Comparison of ENCODE assay signal across 8 cellular contexts in genomic region chr19:11356074-11356397, GRCh38. TPM values are rescaled to one million over a fixed set of nuclear protein-coding genes. Genes with fewer than 3 reads are reported as not detected.
DNase-seq lines count a peak whose midpoint lies in the region; ATAC-seq and TF ChIP-seq lines count a peak whose summit lies in the region.

No MANE protein-coding gene starts in this region.

- no peaks in the 10 kb centered on the region for H3K9me3 ChIP-seq in colonic mucosa

- no peak for DNase-seq in Jurkat, Clone E6-1 (ENCODE audit: low read depth, low spot score)
- DNase-seq in colonic mucosa (no peak), AG08395 (ENCODE audit: low spot score) (no peak), NCI-H1436 treated with DMSO at 0.1 percent for 48 hours (lab: John Stamatoyannopoulos, UW) (no peak)
- no peak for DNase-seq in naive thymus-derived CD8-positive, alpha-beta T cell

- H3K4me3 Mint-ChIP-seq in naive thymus-derived CD8-positive, alpha-beta T cell: peak overlapping the region; percentile 66 to 86 (median 77)

- no peaks in the 10 kb centered on the region for H3K36me3 Mint-ChIP-seq in naive thymus-derived CD8-positive, alpha-beta T cell

- H3K79me2 ChIP-seq in ACC112 (ENCODE audit: control insufficient read depth, insufficient read depth, low read length, unreplicated experiment): peaks cover 7% of the 10 kb centered on the region

- intact Hi-C loops in colonic mucosa (cut with DNase I): no loop called here

- no peak for ATAC-seq in naive thymus-derived CD8-positive, alpha-beta T cell
- ATAC-seq in HG02938 (IDR thresholded peaks at IDR 0.05; ENCODE audit: unreplicated experiment) (no peak), HG02610 (IDR thresholded peaks at IDR 0.05; ENCODE audit: unreplicated experiment) (no peak)

- POLR2A ChIA-PET in naive thymus-derived CD8-positive, alpha-beta T cell (lab: Charles Lee): no interaction called here

- no peak overlapping the region for H2AFZ ChIP-seq in ACC112 (ENCODE audit: low read length, unreplicated experiment)

- H3K4me1 ChIP-seq in ACC112 (ENCODE audit: control insufficient read depth, insufficient read depth, low read length, unreplicated experiment): peaks cover 8% of the 10 kb centered on the region
- no peaks in the 10 kb centered on the region for H3K4me1 ChIP-seq in colonic mucosa

- H3K36me3 ChIP-seq in ACC112 (ENCODE audit: insufficient read depth, low read length): no peaks in the 10 kb centered on the region
- no peaks in the 10 kb centered on the region for H3K36me3 ChIP-seq in colonic mucosa

- H3K9me3 Mint-ChIP-seq in naive thymus-derived CD8-positive, alpha-beta T cell: no peaks in the 10 kb centered on the region

- peaks cover 4 to 17% (median 15%) of the 10 kb centered on the region in 5 donors for H3K27me3 Mint-ChIP-seq in naive thymus-derived CD8-positive, alpha-beta T cell

- H3K27ac ChIP-seq in ACC112 (ENCODE audit: low read depth, low read length) (no peak overlapping the region), colonic mucosa (no peak overlapping the region)

- peak overlapping the region; percentile 88 for H3K4me3 ChIP-seq in ACC112 (ENCODE audit: low read depth, low read length)
- peak overlapping the region; percentile 50 for H3K4me3 ChIP-seq in Jurkat, Clone E6-1 (ENCODE audit: low read length)
- peak overlapping the region; percentile 50 for H3K4me3 ChIP-seq in colonic mucosa

- peak overlapping the region in 6 of 10 donors; percentile 3 to 75 (median 52) for H3K27ac Mint-ChIP-seq in naive thymus-derived CD8-positive, alpha-beta T cell

- H3K9ac ChIP-seq in colonic mucosa (ENCODE audit: low read depth in 2 of 2, low read length in 2 of 2): peak overlapping the region in 1 of 2 donors; percentile 38

- no peak for TF ChIP-seq CTCF in colonic mucosa (IDR thresholded peaks at IDR 0.05)

- H3K4me1 Mint-ChIP-seq in naive thymus-derived CD8-positive, alpha-beta T cell: peaks cover 9 to 21% (median 16%) of the 10 kb centered on the region in 4 donors

- H3K27me3 ChIP-seq in ACC112 (ENCODE audit: insufficient read depth, low read length) (no peaks in the 10 kb centered on the region), colonic mucosa (no peaks in the 10 kb centered on the region)

RNA-seq across cellular contexts. Expression of gene PLPPR2, which starts 0.8 kb away (rescaled TPM):
- 11.4 TPM for polyA plus RNA-seq in Jurkat, Clone E6-1 (2012; ENCODE audit: insufficient read depth, insufficient read length)
- 1 to 10 TPM; 4.8 to 8.0 TPM for total RNA-seq in colonic mucosa
- total RNA-seq in naive thymus-derived CD8-positive, alpha-beta T cell: 1 to 10 TPM; 8.4 to 8.7 TPM
- under 1 TPM; 0.22 to 0.33 (median 0.30) TPM for polyA plus RNA-seq in naive thymus-derived CD8-positive, alpha-beta T cell

RNA-seq across cellular contexts. Expression of gene CCDC159, which starts 9.7 kb away (rescaled TPM):
- polyA plus RNA-seq in Jurkat, Clone E6-1 (2012; ENCODE audit: insufficient read depth, insufficient read length): 30.7 TPM
- total RNA-seq in colonic mucosa: 10 to 100 TPM; 17.4 to 21.4 TPM
- total RNA-seq in naive thymus-derived CD8-positive, alpha-beta T cell: 10 to 100 TPM; 59.9 to 61.6 TPM
- 10 to 100 TPM; 13.7 to 16.8 (median 15.0) TPM for polyA plus RNA-seq in naive thymus-derived CD8-positive, alpha-beta T cell

RNA-seq across cellular contexts. Expression of gene TMEM205, which starts 10.0 kb away (rescaled TPM):
- polyA plus RNA-seq in Jurkat, Clone E6-1 (2012; ENCODE audit: insufficient read depth, insufficient read length): 90.2 TPM
- total RNA-seq in colonic mucosa: 10 to 100 TPM; 45.4 to 63.4 TPM
- 10 to 100 TPM; 22.9 to 25.8 TPM for total RNA-seq in naive thymus-derived CD8-positive, alpha-beta T cell
- polyA plus RNA-seq in naive thymus-derived CD8-positive, alpha-beta T cell: 10 to 100 TPM; 56.6 to 76.1 (median 66.8) TPM

RNA-seq across cellular contexts. Expression of gene RAB3D, which starts 16.6 kb away (rescaled TPM):
- polyA plus RNA-seq in Jurkat, Clone E6-1 (2012; ENCODE audit: insufficient read depth, insufficient read length): 1.3 TPM
- 10 to 100 TPM; 47.7 to 54.0 TPM for total RNA-seq in colonic mucosa
- total RNA-seq in naive thymus-derived CD8-positive, alpha-beta T cell: 1 to 10 TPM; 4.5 to 4.9 TPM
- 1 to 10 TPM in 1 of 3 donors, under 1 TPM in 2; 0.80 to 1.4 (median 0.89) TPM for polyA plus RNA-seq in naive thymus-derived CD8-positive, alpha-beta T cell

RNA-seq across cellular contexts. Expression of gene SWSAP1, which starts 18.4 kb away (rescaled TPM):
- polyA plus RNA-seq in Jurkat, Clone E6-1 (2012; ENCODE audit: insufficient read depth, insufficient read length): 3.2 TPM
- 1 to 10 TPM; 3.0 to 4.6 TPM for total RNA-seq in colonic mucosa
- 1 to 10 TPM; 5.6 to 5.7 TPM for total RNA-seq in naive thymus-derived CD8-positive, alpha-beta T cell
- polyA plus RNA-seq in naive thymus-derived CD8-positive, alpha-beta T cell: 1 to 10 TPM; 4.3 to 5.8 (median 4.7) TPM
